In genomic region chr4:82430193-82431025, GRCh38 we compare ENCODE assay signal across 8 cellular contexts. TPM values are rescaled to one million over a fixed set of nuclear protein-coding genes. Genes with fewer than 3 reads are reported as not detected.
DNase-seq lines count a peak whose midpoint lies in the region; TF ChIP-seq lines count a peak whose summit lies in the region.

ENOPH1 (plus strand) TSS chr4:82430590; CDS start chr4:82430830, 240 bp downstream.
HNRNPDL (minus strand) TSS chr4:82430462; CDS start chr4:82429690, 772 bp downstream.

- H4K91ac ChIP-seq in H9 (ENCODE audit: insufficient read length, low read depth, low read length) = peak within 1 kb of the TSS; percentile 98

- H3K4me1 ChIP-seq in H9 (ENCODE audit: insufficient read depth, low read length) = no peaks in the 10 kb centered on the region
- peaks cover 20% of the 10 kb centered on the region for H3K4me1 ChIP-seq in stomach smooth muscle (ENCODE audit: control insufficient read depth, insufficient read depth, low read length)

- H3K36me3 ChIP-seq in MG63 (peaks cover 35% of the 10 kb centered on the region), stomach smooth muscle (ENCODE audit: control insufficient read depth in 2 of 2, insufficient read depth in 2 of 2, low read length in 2 of 2) (peaks cover 5 to 11% of the 10 kb centered on the region in 2 donors)

- no peaks in the 10 kb centered on the region for H3K79me1 ChIP-seq in H9 (ENCODE audit: insufficient read depth, low read depth, low read length, poor library complexity, severe bottlenecking)

- H3K9me3 ChIP-seq in H9 (ENCODE audit: control insufficient read depth, low read depth, low read length) (no peaks in the 10 kb centered on the region), MG63 (no peaks in the 10 kb centered on the region), stomach smooth muscle (ENCODE audit: control insufficient read depth in 2 of 2, low read length in 2 of 2) (no peaks in the 10 kb centered on the region)

- H3K9me3 Mint-ChIP-seq in H9 = peaks cover 0 to 4% of the 10 kb centered on the region in 2 experiments; a peak in 2 of 5 replicates
- H3K9me3 Mint-ChIP-seq in neural crest cell = no peaks in the 10 kb centered on the region

- H3K9ac ChIP-seq in H9 (ENCODE audit: extremely low read depth, insufficient read length, low read length) = peak within 1 kb of the TSS; percentile 97
- H3K9ac ChIP-seq in stomach smooth muscle (ENCODE audit: low read length in 2 of 2) = peak within 1 kb of the TSS; percentile 89 to 99

- H2BK5ac ChIP-seq in H9 (ENCODE audit: insufficient read length, low read length) = peak within 1 kb of the TSS; percentile 96

- H2AK5ac ChIP-seq in H9 (ENCODE audit: insufficient read length, low read length) = no peak within 1 kb of the TSS

- H3K27ac Mint-ChIP-seq in H9 (peak within 1 kb of the TSS; percentile 100), neural crest cell (ENCODE audit: unreplicated experiment) (peak within 1 kb of the TSS; percentile 100)

- no peak for TF ChIP-seq CTCF in H9 (conservative IDR thresholded peaks at IDR 0.05)
- TF ChIP-seq CTCF in neural crest cell (conservative IDR thresholded peaks at IDR 0.05) = no peak

- H3K4me1 Mint-ChIP-seq in H9 (peaks cover 39 to 47% of the 10 kb centered on the region in 2 experiments), neural crest cell (peaks cover 63% of the 10 kb centered on the region)

- H3K23me2 ChIP-seq in H9 (ENCODE audit: insufficient read length, low read depth, low read length, poor library complexity, severe bottlenecking) = peaks cover 6% of the 10 kb centered on the region

- peak within 1 kb of the TSS; percentile 93 for H4K5ac ChIP-seq in H9 (ENCODE audit: insufficient read length, low read depth, low read length)

- H3K4me3 ChIP-seq in MG63 (peak within 1 kb of the TSS; percentile 94), stomach smooth muscle (ENCODE audit: low read length in 2 of 2) (peak within 1 kb of the TSS; percentile 95 to 98)

- H3K27me3 Mint-ChIP-seq in H9 (ENCODE audit: low read depth) (peaks cover 4% of the 10 kb centered on the region; the same call in 1 of the 2 replicates), neural crest cell (ENCODE audit: low read depth) (peaks cover 17% of the 10 kb centered on the region)

- peak within 1 kb of the TSS; percentile 91 for H2BK120ac ChIP-seq in H9 (ENCODE audit: low read depth, low read length, poor library complexity, severe bottlenecking)

- peak within 1 kb of the TSS; percentile 99 for H3K4me2 ChIP-seq in H9 (ENCODE audit: insufficient read depth, insufficient read length, low read length)

- H2BK15ac ChIP-seq in H9 (ENCODE audit: low read depth, low read length) = no peak within 1 kb of the TSS

- no peaks in the 10 kb centered on the region for H4K20me1 ChIP-seq in H9 (ENCODE audit: control insufficient read depth, insufficient read depth, insufficient read length)

- peak within 1 kb of the TSS; percentile 67 for H3T11ph ChIP-seq in H9 (ENCODE audit: low read length)

- no peak within 1 kb of the TSS for H2AFZ ChIP-seq in H9 (ENCODE audit: low read length)

- H3K27ac ChIP-seq in H9 (ENCODE audit: insufficient read length, low read depth, low read length) (peak within 1 kb of the TSS; percentile 71), stomach smooth muscle (ENCODE audit: low read length) (peak within 1 kb of the TSS; percentile 94)

- no CpG with 5 or more reads among the region's 85 CpGs for WGBS in H9 (ENCODE audit: extremely low coverage, insufficient read length, low lambda C conversion rate)

- H3K56ac ChIP-seq in H9 (ENCODE audit: insufficient read length, low read depth, low read length) = peak within 1 kb of the TSS; percentile 87

- H4K8ac ChIP-seq in H9 (replicated peaks; ENCODE audit: insufficient read length, low read depth, low read length) = peak within 1 kb of the TSS; percentile 68

- H3K36me3 Mint-ChIP-seq in H9 (ENCODE audit: insufficient read depth in 1 of 3, low read depth in 3 of 3) (peaks cover 58 to 76% (median 65%) of the 10 kb centered on the region in 3 experiments), neural crest cell (ENCODE audit: low read depth) (peaks cover 38% of the 10 kb centered on the region)

- no peak within 1 kb of the TSS for H2BK12ac ChIP-seq in H9 (ENCODE audit: insufficient read length, low read depth, low read length)

- H3K18ac ChIP-seq in H9 (ENCODE audit: insufficient read length, low read depth, low read length) = peak within 1 kb of the TSS; percentile 98

- H3K4me3 Mint-ChIP-seq in H9 (peak within 1 kb of the TSS; percentile 100), neural crest cell (peak within 1 kb of the TSS; percentile 99)

- H3K14ac ChIP-seq in H9 (ENCODE audit: insufficient read depth, low read length) = peak within 1 kb of the TSS; percentile 99

- H3K4ac ChIP-seq in H9 (ENCODE audit: low read depth, low read length) = peak within 1 kb of the TSS; percentile 94; the same call in 1 of the 2 replicates

- no peaks in the 10 kb centered on the region for H3K27me3 ChIP-seq in H9 (ENCODE audit: insufficient read depth, low read length)
- no peaks in the 10 kb centered on the region for H3K27me3 ChIP-seq in MG63
- H3K27me3 ChIP-seq in stomach smooth muscle (ENCODE audit: control insufficient read depth in 1 of 2, insufficient read depth in 2 of 2, low read length in 2 of 2) = no peaks in the 10 kb centered on the region

- peak; percentile 97 for DNase-seq in ELR (ENCODE audit: low read depth)
- peak; percentile 97 for DNase-seq in H9
- peak; percentile 96 for DNase-seq in MG63
- DNase-seq in SHP77 treated with DMSO at 0.1 percent for 48 hours (lab: John Stamatoyannopoulos, UW) = peak; percentile 90
- peak; percentile 99 for DNase-seq in activated effector memory CD4-positive, alpha-beta T cell treated with anti-CD3 and anti-CD28 coated beads, Interleukin-2, amount 50 U/mL, for 16 hours
- DNase-seq in fibroblast of the conjunctiva (ENCODE audit: low read depth) = peak; percentile 88
- peak; percentile 96 for DNase-seq in neural crest cell (ENCODE audit: low read depth, low spot score)

- no peak within 1 kb of the TSS for H3K23ac ChIP-seq in H9 (ENCODE audit: insufficient read length, low read depth, low read length)

- peaks cover 63% of the 10 kb centered on the region for H3K79me2 ChIP-seq in H9 (ENCODE audit: insufficient read depth, low read length)

- no peak within 1 kb of the TSS for H2BK20ac ChIP-seq in H9 (ENCODE audit: low read depth, low read length, poor library complexity, severe bottlenecking)

RNA-seq across cellular contexts. Expression of gene ENOPH1, which starts in this region (rescaled TPM):
- total RNA-seq in H9 (2021) = 62.4 and 66.4 TPM in 2 replicates
- 42.7 and 55.5 TPM in 2 replicates for total RNA-seq in MG63 (2014; rRNA removed; shearing (Covaris generic); ENCODE audit: low replicate concordance)
- total RNA-seq in neural crest cell = 52.8 and 53.3 TPM in 2 replicates

RNA-seq across cellular contexts. Expression of gene HNRNPDL, which starts in this region (rescaled TPM):
- total RNA-seq in H9 (2021) (471 and 472 TPM in 2 replicates), neural crest cell (582 and 603 TPM in 2 replicates)
- total RNA-seq in MG63 (2014; rRNA removed; shearing (Covaris generic); ENCODE audit: low replicate concordance) = 228 and 261 TPM in 2 replicates

Comparison
In these comparisons a context has a peak if more than half of its experiments do, and no peak if none do; other contexts are left out.
1. Peak in every context shown above with its lines: DNase-seq, H3K4me3 ChIP-seq and H3K27ac ChIP-seq.